28 cellular contexts compared by ENCODE assay signal in the genomic region with DNA sequence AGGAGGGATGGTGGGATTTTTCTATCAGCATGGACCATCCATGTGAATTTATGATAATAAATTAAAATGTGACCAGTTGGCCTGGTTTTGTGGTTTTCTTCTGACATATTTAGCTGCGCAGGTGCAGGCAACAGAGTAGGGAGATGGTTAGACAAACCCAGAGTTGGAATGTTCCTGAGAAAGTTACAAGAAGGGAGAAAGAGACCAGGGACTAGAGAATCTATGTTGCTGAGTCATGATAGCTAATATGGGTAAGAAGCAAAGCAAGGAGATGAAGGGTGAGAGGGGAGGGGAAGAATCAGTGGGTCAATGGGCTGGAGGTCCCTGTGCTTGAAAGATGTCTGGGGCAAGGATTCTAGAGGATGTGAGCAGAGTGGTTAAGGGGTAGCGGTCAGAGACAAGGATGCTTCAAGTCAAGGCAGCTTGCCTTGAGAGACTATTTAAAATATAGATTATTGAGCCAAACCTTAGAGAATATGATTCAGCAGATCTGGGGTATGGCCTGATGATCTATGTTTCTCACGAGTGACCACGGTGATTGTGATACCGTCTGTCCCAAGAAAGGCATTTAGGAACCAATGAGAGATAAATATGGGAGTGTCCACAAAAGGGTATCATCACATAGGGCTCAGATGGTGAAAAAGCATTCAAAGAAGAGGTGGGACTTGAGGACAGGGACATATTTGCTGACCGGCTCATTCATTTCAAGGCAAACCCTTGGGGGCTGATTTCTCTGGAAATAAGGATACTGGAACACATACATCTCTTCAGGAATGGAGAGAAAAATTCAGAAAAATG.
"Had no signal": no experiment of that assay in that cellular context is flagged by ENCODE, and none has a peak within 500 bp of the region (broad histone marks: within the 10 kb centered on the region; RNA-seq: fewer than 3 reads in every experiment).

No MANE protein-coding gene starts in this region.

- H3K27ac ChIP-seq: body of pancreas, coronary artery, gastrocnemius medialis, left lung, pancreas, psoas muscle, thoracic aorta, uterus had no signal

- H3K27me3 ChIP-seq: body of pancreas, gastrocnemius medialis, left lung, pancreas, uterus had no signal

- H3K36me3 ChIP-seq: gastrocnemius medialis, left lung, pancreas, thoracic aorta, uterus had no signal

- H3K4me3 Mint-ChIP-seq: activated B cell treated with CpG ODN at 0.5 μM for 24 hours; activated CD8-positive, alpha-beta T cell treated with anti-CD3 and anti-CD28 coated beads for 36 hours; activated naive CD8-positive, alpha-beta T cell; activated T-cell treated with anti-CD3 and anti-CD28 coated beads, Interleukin-2, amount 50 U/mL, for 4 hours; effector memory CD8-positive, alpha-beta T cell; naive B cell; neural crest cell; T-helper 2 cell treated with Interferon-gamma antibody and Interleukin-4, amounts not matched to agents 5 μg/mL and 100 μg/mL, for 36 hours; type B pancreatic cell had no signal

- H3K4me3 ChIP-seq: body of pancreas, coronary artery, gastrocnemius medialis, left lung, lung, mucosa of descending colon, pancreas, psoas muscle, thoracic aorta, uterus had no signal

- H3K4me1 ChIP-seq: body of pancreas, gastrocnemius medialis, left lung, pancreas, psoas muscle, uterus had no signal

- H3K9me3 ChIP-seq: body of pancreas, gastrocnemius medialis, pancreas, psoas muscle, uterus had no signal

- DNase-seq: activated B cell treated with CpG ODN at 0.5 μM for 24 hours; activated CD4-positive, alpha-beta T cell treated with anti-CD3 and anti-CD28 coated beads, Interleukin-2, amount 50 U/mL, for 1 hour; activated CD8-positive, alpha-beta T cell treated with anti-CD3 and anti-CD28 coated beads for 36 hours; activated T-cell treated with anti-CD3 and anti-CD28 coated beads, Interleukin-2, amount 50 U/mL, for 4 hours; anterior cingulate cortex; body of pancreas; effector memory CD8-positive, alpha-beta T cell; erythroblast; gastrocnemius medialis; glutamatergic neuron; left lung; mucosa of descending colon; naive B cell; nucleus accumbens; pancreas; psoas muscle; stimulated activated CD4-positive, alpha-beta T cell treated with anti-CD3 and anti-CD28 coated beads, Interleukin-4, amount 100 ng/mL, for 1 hour; stimulated activated naive CD8-positive, alpha-beta T cell treated with anti-CD3 and anti-CD28 coated beads, Interleukin-15, Interleukin-2, amounts not matched to agents 100 U/mL and 50 U/mL, for 24 hours; T-helper 1 cell; uterus had no signal

- H3K36me3 Mint-ChIP-seq: type B pancreatic cell had no signal

- H3K9me3 Mint-ChIP-seq: T-helper 2 cell treated with Interferon-gamma antibody and Interleukin-4, amounts not matched to agents 5 μg/mL and 100 μg/mL, for 36 hours had no signal

- H3K27me3 Mint-ChIP-seq: activated B cell treated with CpG ODN at 0.5 μM for 24 hours; activated CD8-positive, alpha-beta T cell treated with anti-CD3 and anti-CD28 coated beads for 36 hours; effector memory CD8-positive, alpha-beta T cell had no signal

- H3K27ac Mint-ChIP-seq: activated B cell treated with CpG ODN at 0.5 μM for 24 hours; activated CD8-positive, alpha-beta T cell treated with anti-CD3 and anti-CD28 coated beads for 36 hours; activated naive CD8-positive, alpha-beta T cell; activated T-helper 2 cell treated with anti-CD3 and anti-CD28 coated beads, Interferon-gamma antibody, Interleukin-2, Interleukin-4, amounts not matched to agents 10 μg/mL and 5 μg/mL and 100 μg/mL, durations not matched to agents 14 hours and 24 hours and 36 hours; effector memory CD8-positive, alpha-beta T cell; T-helper 2 cell treated with Interferon-gamma antibody and Interleukin-4, amounts not matched to agents 5 μg/mL and 100 μg/mL, for 36 hours; type B pancreatic cell had no signal
